Comparison of ENCODE assay signal across 8 cellular contexts in the genomic region with DNA sequence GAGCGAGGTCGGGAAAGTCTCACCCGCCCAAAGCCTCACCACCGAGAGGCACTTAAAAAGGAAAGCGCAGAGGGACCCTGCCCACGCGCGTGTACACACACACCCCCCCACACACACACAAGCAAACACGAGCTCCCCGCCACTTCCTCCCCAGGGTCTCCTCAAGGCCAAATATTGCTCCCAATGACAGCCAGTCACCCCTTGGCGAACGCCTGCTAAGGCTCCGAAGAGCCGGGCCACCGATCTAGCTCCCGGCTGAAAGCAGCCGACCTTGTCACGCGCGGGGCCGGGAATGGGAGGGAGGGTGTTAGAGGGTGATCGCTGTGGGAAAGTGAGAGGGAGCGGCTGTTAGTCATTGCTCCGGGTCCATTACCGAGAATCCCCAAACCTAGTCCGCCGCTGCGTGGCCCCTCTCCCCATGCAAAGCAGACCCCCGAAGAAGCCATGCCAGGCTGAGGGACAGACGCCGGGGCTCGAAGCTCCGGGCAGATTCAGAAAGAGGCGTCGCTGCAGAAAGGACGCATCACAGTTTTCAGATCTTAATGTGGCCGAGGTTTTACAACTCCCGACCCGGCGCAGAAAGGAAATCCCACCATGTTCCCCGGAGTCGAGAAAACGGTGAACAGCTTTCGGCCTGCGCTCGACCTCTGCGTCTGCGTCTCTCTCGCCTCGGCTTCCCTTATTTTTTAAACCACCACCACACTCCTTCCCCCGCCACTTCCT. TPM values are rescaled to one million over a fixed set of nuclear protein-coding genes. Genes with fewer than 3 reads are reported as not detected.
DNase-seq lines count a peak whose midpoint lies in the region; ATAC-seq, FAIRE-seq and TF ChIP-seq lines count a peak whose summit lies in the region.

No MANE protein-coding gene starts in this region.

- H3K9ac ChIP-seq in KMS-11, result no peak overlapping the region
- H3K9ac ChIP-seq in smooth muscle cell (ENCODE audit: low read depth), result peak overlapping the region; percentile 53

- H3K36me3 ChIP-seq in DOHH2 (ENCODE audit: control insufficient read depth, low read length) (no peaks in the 10 kb centered on the region), KMS-11 (ENCODE audit: insufficient read depth) (no peaks in the 10 kb centered on the region), smooth muscle cell (ENCODE audit: low read depth) (no peaks in the 10 kb centered on the region)

- H3K9me2 ChIP-seq in DOHH2 (replicated peaks; ENCODE audit: control insufficient read depth, low read length), result no peaks in the 10 kb centered on the region

- WGBS in smooth muscle cell (ENCODE audit: low lambda C conversion rate), result under 1% methylated on average over 50 of the region's 51 CpGs

- H3F3A ChIP-seq in DOHH2 (ENCODE audit: control insufficient read depth, insufficient read depth) (no peaks in the 10 kb centered on the region), smooth muscle cell (ENCODE audit: low read depth) (no peaks in the 10 kb centered on the region)

- H3K27ac ChIP-seq in DOHH2 (ENCODE audit: low read depth, low read length) (no peak overlapping the region), KMS-11 (no peak overlapping the region), smooth muscle cell (ENCODE audit: low read depth) (peak overlapping the region; percentile 7)

- peaks cover 9% of the 10 kb centered on the region; the same call in 1 of the 2 replicates for H3K4me1 ChIP-seq in DOHH2 (ENCODE audit: control insufficient read depth, low read length)
- H3K4me1 ChIP-seq in KMS-11 (ENCODE audit: low read depth, poor library complexity, severe bottlenecking), result no peaks in the 10 kb centered on the region
- peaks cover 19% of the 10 kb centered on the region for H3K4me1 ChIP-seq in smooth muscle cell (ENCODE audit: low read depth)

- H3K27me3 ChIP-seq in DOHH2 (ENCODE audit: control insufficient read depth, low read length), result peaks cover 23% of the 10 kb centered on the region
- H3K27me3 ChIP-seq in KMS-11 (ENCODE audit: insufficient read depth, low read depth), result peaks cover 14% of the 10 kb centered on the region
- H3K27me3 ChIP-seq in smooth muscle cell (ENCODE audit: low read depth), result no peaks in the 10 kb centered on the region

- H3K4me3 ChIP-seq in DOHH2 (ENCODE audit: low read length), result peak overlapping the region; percentile 37
- no peak overlapping the region for H3K4me3 ChIP-seq in KMS-11 (IDR thresholded peaks at IDR 0.05; ENCODE audit: insufficient read depth, low read depth, low read length)
- H3K4me3 ChIP-seq in iPS-18c (ENCODE audit: insufficient read depth, low read depth, low read length), result peak overlapping the region; percentile 78
- H3K4me3 ChIP-seq in smooth muscle cell, result peak overlapping the region; percentile 76

- peak overlapping the region; percentile 53 for H3K4me2 ChIP-seq in DOHH2 (ENCODE audit: low read length)
- peak overlapping the region; percentile 71 for H3K4me2 ChIP-seq in KMS-11
- peak overlapping the region; percentile 89 for H3K4me2 ChIP-seq in smooth muscle cell

- H2AFZ ChIP-seq in KMS-11 (ENCODE audit: low read depth) (peak overlapping the region; percentile 71), smooth muscle cell (ENCODE audit: low read depth) (peak overlapping the region; percentile 89)

- peak; percentile 71 for DNase-seq in astrocyte of the hippocampus (ENCODE audit: low read depth, low spot score)
- no peak for DNase-seq in smooth muscle cell (lab: John Stamatoyannopoulos, UW; ENCODE audit: unreplicated experiment)
- DNase-seq in frontal cortex (ENCODE audit: low spot score in 2 of 2), result no peak
- DNase-seq in SKM-1 treated with dmso at 0.1 percent for 144 hours (lab: John Stamatoyannopoulos, UW; ENCODE audit: unreplicated experiment), result no peak

- no peaks in the 10 kb centered on the region for H4K20me1 ChIP-seq in DOHH2 (ENCODE audit: control insufficient read depth, insufficient read depth, low read depth, low read length)
- H4K20me1 ChIP-seq in KMS-11 (ENCODE audit: insufficient read depth), result no peaks in the 10 kb centered on the region
- H4K20me1 ChIP-seq in smooth muscle cell (ENCODE audit: low read depth), result peaks cover 18% of the 10 kb centered on the region

- H3K9me3 ChIP-seq in DOHH2 (ENCODE audit: control insufficient read depth, insufficient read depth, low read length) (no peaks in the 10 kb centered on the region), iPS-18c (ENCODE audit: control insufficient read depth, insufficient read depth, low read length) (no peaks in the 10 kb centered on the region), smooth muscle cell (replicated peaks; ENCODE audit: low read depth) (no peaks in the 10 kb centered on the region)

- no peak for ATAC-seq in HG03432 (IDR thresholded peaks at IDR 0.05; ENCODE audit: unreplicated experiment)

- no peak for FAIRE-seq in frontal cortex (lab: Jason Lieb, UNC)

- H3K79me2 ChIP-seq in DOHH2 (ENCODE audit: control insufficient read depth, low read length) (no peaks in the 10 kb centered on the region), KMS-11 (ENCODE audit: insufficient read depth, low read depth) (no peaks in the 10 kb centered on the region), smooth muscle cell (ENCODE audit: low read depth) (no peaks in the 10 kb centered on the region)

- TF ChIP-seq CTCF in DOHH2 (IDR thresholded peaks at IDR 0.05; ENCODE audit: low read depth, low read length, poor library complexity, severe bottlenecking) (no peak), KMS-11 (conservative IDR thresholded peaks at IDR 0.05; ENCODE audit: low read depth, low read length) (no peak), smooth muscle cell (IDR thresholded peaks at IDR 0.05; ENCODE audit: borderline replicate concordance, insufficient read depth, poor library complexity, severe bottlenecking) (no peak)

RNA-seq across cellular contexts. Expression of gene BMP4, which starts 2.6 kb away (rescaled TPM):
- 30.5 and 33.0 TPM in 2 replicates for total RNA-seq in smooth muscle cell
- 32.4 and 38.2 TPM in 2 replicates for polyA plus RNA-seq in smooth muscle cell
- 0.41 TPM for total RNA-seq in frontal cortex

Comparison
In these comparisons a context has a peak if more than half of its experiments do, and no peak if none do; other contexts are left out.
1. RNA of gene BMP4, which starts 2.6 kb away (total RNA-seq): 30.5 to 33.0 TPM in smooth muscle cell; 0.41 TPM in frontal cortex (single experiment); every median in the first group is over 10 times any median in the second.
2. Peak in every context shown above with its lines, with median percentiles within 50 percentile points of each other: H3K4me2 ChIP-seq.